Comparison of ENCODE assay signal across 10 cellular contexts in the genomic region with DNA sequence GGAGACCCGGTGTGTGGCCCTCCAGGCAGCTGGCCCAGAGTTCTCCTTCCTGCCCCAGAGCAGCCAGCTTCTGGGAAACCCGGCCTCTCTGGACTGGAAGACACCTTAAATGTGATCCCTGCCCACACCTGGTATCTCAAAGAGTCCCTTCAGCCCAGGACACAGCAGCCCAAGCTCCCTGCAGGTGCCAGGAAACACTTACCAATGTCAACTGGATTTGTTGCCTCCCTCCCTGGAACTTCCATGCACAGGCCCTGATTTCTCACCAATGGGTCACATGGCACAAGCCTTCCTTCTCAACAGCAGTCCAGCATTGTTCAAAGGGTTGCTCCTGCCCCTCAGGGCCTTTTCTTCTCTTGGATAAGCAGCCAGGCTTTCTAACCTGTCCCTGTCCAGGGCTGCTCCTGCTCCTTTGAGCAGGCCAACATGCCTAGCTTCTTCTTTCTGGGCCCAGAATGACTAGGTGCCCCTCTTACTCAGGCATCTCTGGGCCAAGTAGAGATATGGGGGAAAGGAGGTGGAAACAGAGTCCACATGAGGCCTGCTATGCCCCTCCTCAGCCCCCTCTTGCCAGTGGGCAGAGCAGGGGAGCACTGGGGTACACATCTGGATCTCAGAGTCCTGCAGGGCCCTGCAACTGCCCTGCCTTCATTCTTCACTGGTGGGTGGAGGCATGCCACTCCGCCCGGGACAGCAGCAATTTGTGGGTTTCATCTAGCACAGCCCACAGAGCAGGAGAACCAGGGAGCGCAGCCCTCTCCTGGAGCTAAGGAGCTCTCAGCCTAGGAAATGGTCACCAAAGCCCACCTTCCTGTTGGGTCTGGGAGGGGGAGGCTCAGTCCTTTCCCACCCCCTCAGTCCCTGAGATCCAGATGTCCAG. TPM values are rescaled to one million over a fixed set of nuclear protein-coding genes. Genes with fewer than 3 reads are reported as not detected.
DNase-seq lines count a peak whose midpoint lies in the region; ATAC-seq, FAIRE-seq and TF ChIP-seq lines count a peak whose summit lies in the region.
"Had no signal": no experiment of that assay in that cellular context is flagged by ENCODE, and none has a peak within 500 bp of the region (broad histone marks: within the 10 kb centered on the region; RNA-seq: fewer than 3 reads in every experiment).

No MANE protein-coding gene starts in this region.

- no peak for TF ChIP-seq POLR2A in HepG2 (IDR thresholded peaks at IDR 0.05; ENCODE audit: insufficient read depth in 1 of 2, low read depth in 2 of 2, low read length in 2 of 2)
- TF ChIP-seq POLR2A in right lobe of liver (IDR thresholded peaks at IDR 0.05), result no peak
- no peak for TF ChIP-seq POLR2A in uterus (IDR thresholded peaks at IDR 0.05)

- TF ChIP-seq EP300 in HepG2 (IDR thresholded peaks at IDR 0.05; ENCODE audit: low read depth in 2 of 2, low read length in 2 of 2), result no peak
- no peak for TF ChIP-seq EP300 in HepG2 (CRISPR knock-in tag; IDR thresholded peaks at IDR 0.05; ENCODE audit: borderline replicate concordance)

- no peaks in the 10 kb centered on the region for H3K27me3 ChIP-seq in HepG2 (ENCODE audit: control insufficient read depth in 1 of 2, insufficient read depth in 2 of 2, low read length in 2 of 2)
- no peaks in the 10 kb centered on the region for H3K27me3 ChIP-seq in right lobe of liver
- H3K27me3 ChIP-seq in mucosa of stomach (ENCODE audit: control insufficient read depth, insufficient read depth, low read length), result no peaks in the 10 kb centered on the region
- H3K27me3 ChIP-seq in uterus, result no peaks in the 10 kb centered on the region

- no TSS peak for BruUV-seq in HepG2 (replicated peaks; lab: Mats Ljungman, UMichigan)

- in situ Hi-C loops in HepG2 (cut with HindIII; ENCODE audit: extremely low pct_ligation_motif_present, low pct_unique_long_range_greater_than_20kb), result no loop called here

- H3K36me3 ChIP-seq in HepG2 (replicated peaks in 1 of 2; ENCODE audit: control insufficient read depth in 1 of 2, insufficient read depth in 2 of 2, low read length in 2 of 2) (peaks cover 19 to 57% of the 10 kb centered on the region in 2 experiments; a peak in 4 of 5 replicates), right lobe of liver (peaks cover 0 to 31% (median 1%) of the 10 kb centered on the region in 4 donors), mucosa of stomach (ENCODE audit: control insufficient read depth, insufficient read depth, low read length) (no peaks in the 10 kb centered on the region), uterus (no peaks in the 10 kb centered on the region)

- 100% methylated on average over 1 of the region's 5 CpGs for WGBS in HepG2 (ENCODE audit: low lambda C conversion rate)
- no CpG with 5 or more reads among the region's 5 CpGs for WGBS in right lobe of liver (ENCODE audit: insufficient coverage, low coverage, low lambda C conversion rate, missing lambda C conversion rate)

- H3K4me3 ChIP-seq in HepG2 (replicated peaks in 1 of 3; ENCODE audit: insufficient read depth in 1 of 3, low read depth in 2 of 3, low read length in 3 of 3) (no peak overlapping the region), right lobe of liver (no peak overlapping the region), mucosa of stomach (ENCODE audit: low read length) (peak overlapping the region; percentile 5), uterus (no peak overlapping the region)

- TF ChIP-seq CTCF in HepG2 (CRISPR knock-in tag; IDR thresholded peaks at IDR 0.05) (no peak), right lobe of liver (IDR thresholded peaks at IDR 0.05) (no peak), uterus (IDR thresholded peaks at IDR 0.05) (no peak)

- ATAC-seq in HepG2, result no peak
- ATAC-seq in right lobe of liver, result no peak
- ATAC-seq in GM21529 (IDR thresholded peaks at IDR 0.05; ENCODE audit: unreplicated experiment), result no peak
- ATAC-seq in HG03045 (IDR thresholded peaks at IDR 0.05; ENCODE audit: unreplicated experiment), result no peak

- H3K9ac ChIP-seq in HepG2 (ENCODE audit: insufficient read depth, low read depth, low read length) (no peak overlapping the region), mucosa of stomach (ENCODE audit: low read length) (peak overlapping the region; percentile 3)

- no peak overlapping the region for H3K27ac ChIP-seq in HepG2 (ENCODE audit: extremely low read length, insufficient read depth, low read length)
- H3K27ac ChIP-seq in right lobe of liver, result peak overlapping the region in 1 of 3 donors; percentile 33
- H3K27ac ChIP-seq in cingulate gyrus (ENCODE audit: low read depth, low read length), result peak overlapping the region; percentile 67
- peak overlapping the region in 1 of 2 donors; percentile 12 for H3K27ac ChIP-seq in uterus

- POLR2A ChIA-PET in HepG2 (lab: Yijun Ruan, JAX), result interaction anchor here (2.2 kb wide), 1 partner anchor 27 kb away, joined by 6 read pairs; no protein-coding TSS in a partner anchor

- peaks cover 79% of the 10 kb centered on the region for H4K20me1 ChIP-seq in HepG2 (ENCODE audit: insufficient read depth, low read length)

- H3K4me2 ChIP-seq in HepG2 (ENCODE audit: low read depth, low read length), result no peak overlapping the region

- DNase-seq in HepG2 (ENCODE audit: low spot score) (no peak), right lobe of liver (no peak), uterus (no peak), NCI-H1105 (lab: John Stamatoyannopoulos, UW) (no peak)
- DNase-seq: NCI-H1436 treated with DMSO at 0.1 percent for 48 hours, occipital lobe had no signal

- H3K9me3 ChIP-seq in HepG2 (ENCODE audit: low read length), result no peaks in the 10 kb centered on the region
- no peaks in the 10 kb centered on the region for H3K9me3 ChIP-seq in right lobe of liver
- no peaks in the 10 kb centered on the region for H3K9me3 ChIP-seq in mucosa of stomach (ENCODE audit: control insufficient read depth, low read length)
- H3K9me3 ChIP-seq in uterus, result no peaks in the 10 kb centered on the region

- intact Hi-C loops in HepG2 (cut with micrococcal nuclease; ENCODE audit: unreplicated experiment), result no loop called here
- intact Hi-C loops in right lobe of liver (cut with DNase I), result loop anchor here in 1 of 2 donors (5.0 kb wide), 1 partner anchor 88 kb away; no protein-coding TSS in a partner anchor
- intact Hi-C loops in uterus (cut with DNase I; ENCODE audit: low total_unique reads), result no loop called here

- FAIRE-seq in HepG2 (lab: Jason Lieb, UNC), result no peak

- H3K4me1 ChIP-seq in HepG2 (ENCODE audit: insufficient read depth, low read length) (peaks cover 26% of the 10 kb centered on the region), right lobe of liver (peaks cover 0 to 41% (median 18%) of the 10 kb centered on the region in 4 donors), mucosa of stomach (ENCODE audit: control insufficient read depth, insufficient read depth, low read length) (peaks cover 95% of the 10 kb centered on the region), uterus (no peaks in the 10 kb centered on the region)

- H2AFZ ChIP-seq in HepG2 (ENCODE audit: low read length), result no peak overlapping the region

- H3K79me2 ChIP-seq in HepG2 (ENCODE audit: insufficient read depth, low read length), result peaks cover 62% of the 10 kb centered on the region

- no peak for TF ChIP-seq RAD21 in HepG2 (CRISPR knock-in tag; IDR thresholded peaks at IDR 0.05)

- CTCF ChIA-PET in HepG2 (lab: Yijun Ruan, JAX; ENCODE audit: low intra/inter-chr PET ratio, low total read pairs), result no interaction called here

RNA-seq across cellular contexts. Expression of a gene that starts 31.4 kb away (rescaled TPM):
- total RNA-seq in HepG2 (2016; rRNA removed; fragmentation: Illumina TruSeq; extraction: Trizol) (206 and 323 TPM in 2 replicates), right lobe of liver (10 to 100 TPM; 39.9 to 66.6 (median 49.0) TPM), uterus (100 to 1,000 TPM in 3 of 4 donors, 10 to 100 TPM in 1; 32.1 to 117 (median 105) TPM)
- total RNA-seq in HepG2 (2016; cell fraction: cytosol; rRNA removed; fragmentation: Illumina TruSeq; extraction: Trizol; ENCODE audit: low read depth), result 20.6 and 23.7 TPM in 2 replicates
- total RNA-seq in HepG2 (2016; cell fraction: insoluble cytoplasmic fraction; rRNA removed; fragmentation: Illumina TruSeq; extraction: Trizol), result 211 and 312 TPM in 2 replicates
- 33.5 and 37.5 TPM in 2 replicates for total RNA-seq in HepG2 (2016; cell fraction: membrane; rRNA removed; fragmentation: Illumina TruSeq; extraction: Trizol)
- 81.8 and 84.7 TPM in 2 replicates for total RNA-seq in HepG2 (2016; cell fraction: nucleus; rRNA removed; fragmentation: Illumina TruSeq; extraction: Trizol)
- 49.3 and 60.6 TPM in 2 replicates for polyA plus RNA-seq in HepG2 (2011; rRNA removed)
- 28.0 and 36.6 TPM in 2 replicates for polyA plus RNA-seq in HepG2 (2011; cell fraction: cytosol; rRNA removed)
- polyA plus RNA-seq in HepG2 (2011; cell fraction: nucleus; rRNA removed), result 25.1 and 25.6 TPM in 2 replicates
- 144 and 186 TPM in 2 replicates for polyA plus RNA-seq in HepG2 (2012)
- 21.7 and 22.0 TPM in 2 replicates for polyA plus RNA-seq in HepG2 (2016; cell fraction: cytosol; fragmentation: Illumina TruSeq; extraction: Trizol; ENCODE audit: low read depth)
- polyA plus RNA-seq in HepG2 (2016; cell fraction: insoluble cytoplasmic fraction; fragmentation: Illumina TruSeq; extraction: Trizol; ENCODE audit: low read depth), result 513 and 558 TPM in 2 replicates
- 26.3 and 31.3 TPM in 2 replicates for polyA plus RNA-seq in HepG2 (2016; cell fraction: membrane; fragmentation: Illumina TruSeq; extraction: Trizol; ENCODE audit: low read depth)
- polyA plus RNA-seq in HepG2 (2016; cell fraction: nucleus; fragmentation: Illumina TruSeq; extraction: Trizol; ENCODE audit: insufficient read depth, low read depth), result 158 and 180 TPM in 2 replicates
- 22.9 and 64.5 TPM in 2 replicates for polyA minus RNA-seq in HepG2 (2011; rRNA and poly(A)+ RNA removed; ENCODE audit: low replicate concordance)
- 29.8 and 35.1 TPM in 2 replicates for polyA minus RNA-seq in HepG2 (2011; cell fraction: cytosol; rRNA and poly(A)+ RNA removed)
- polyA minus RNA-seq in HepG2 (2011; cell fraction: nucleus; rRNA and poly(A)+ RNA removed), result 54.8 and 55.4 TPM in 2 replicates
